Comparison of ENCODE assay signal across 1 cellular context in the genomic region with DNA sequence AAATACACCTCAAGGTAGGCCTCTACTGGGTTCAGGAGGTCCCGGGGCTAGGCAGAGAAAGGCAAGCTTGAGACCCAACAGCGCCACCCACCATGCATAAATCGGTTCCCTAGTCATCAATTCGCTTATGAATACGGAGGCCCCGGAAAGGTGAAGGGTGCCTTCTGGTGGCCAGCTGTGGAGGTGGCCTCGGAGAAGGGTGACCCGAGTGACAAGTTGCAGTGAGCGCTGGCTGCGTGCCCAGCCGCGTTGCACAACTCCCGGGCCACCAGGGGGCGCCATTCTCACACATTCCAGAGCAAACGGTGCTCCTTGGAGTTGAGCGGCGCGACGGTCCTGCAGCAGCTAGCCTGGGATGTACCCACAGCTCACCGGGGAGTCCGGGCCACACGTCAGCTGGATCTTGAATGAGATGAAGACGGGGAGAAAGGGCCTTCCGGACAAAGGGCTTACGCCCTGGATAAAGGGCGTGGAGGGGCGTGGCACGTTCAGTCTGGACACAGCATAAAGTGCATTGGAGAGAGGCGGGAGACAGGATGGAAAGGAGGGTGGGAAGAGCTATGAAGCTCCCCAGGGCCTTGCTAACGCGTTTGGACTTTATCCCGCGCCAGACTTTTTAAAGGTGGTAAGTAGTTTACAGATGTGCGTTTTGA.
A peak's percentile ranks its signal among the peaks of the same experiment; 100 is the strongest.
TF ChIP-seq lines count a peak whose summit lies in the region.

No MANE protein-coding gene starts in this region.

TF ChIP-seq in K562, 482 proteins besides CTCF, POLR2A, EP300 and RAD21 (continued from another document and continues in another):
- TF ChIP-seq, protein P1, sequence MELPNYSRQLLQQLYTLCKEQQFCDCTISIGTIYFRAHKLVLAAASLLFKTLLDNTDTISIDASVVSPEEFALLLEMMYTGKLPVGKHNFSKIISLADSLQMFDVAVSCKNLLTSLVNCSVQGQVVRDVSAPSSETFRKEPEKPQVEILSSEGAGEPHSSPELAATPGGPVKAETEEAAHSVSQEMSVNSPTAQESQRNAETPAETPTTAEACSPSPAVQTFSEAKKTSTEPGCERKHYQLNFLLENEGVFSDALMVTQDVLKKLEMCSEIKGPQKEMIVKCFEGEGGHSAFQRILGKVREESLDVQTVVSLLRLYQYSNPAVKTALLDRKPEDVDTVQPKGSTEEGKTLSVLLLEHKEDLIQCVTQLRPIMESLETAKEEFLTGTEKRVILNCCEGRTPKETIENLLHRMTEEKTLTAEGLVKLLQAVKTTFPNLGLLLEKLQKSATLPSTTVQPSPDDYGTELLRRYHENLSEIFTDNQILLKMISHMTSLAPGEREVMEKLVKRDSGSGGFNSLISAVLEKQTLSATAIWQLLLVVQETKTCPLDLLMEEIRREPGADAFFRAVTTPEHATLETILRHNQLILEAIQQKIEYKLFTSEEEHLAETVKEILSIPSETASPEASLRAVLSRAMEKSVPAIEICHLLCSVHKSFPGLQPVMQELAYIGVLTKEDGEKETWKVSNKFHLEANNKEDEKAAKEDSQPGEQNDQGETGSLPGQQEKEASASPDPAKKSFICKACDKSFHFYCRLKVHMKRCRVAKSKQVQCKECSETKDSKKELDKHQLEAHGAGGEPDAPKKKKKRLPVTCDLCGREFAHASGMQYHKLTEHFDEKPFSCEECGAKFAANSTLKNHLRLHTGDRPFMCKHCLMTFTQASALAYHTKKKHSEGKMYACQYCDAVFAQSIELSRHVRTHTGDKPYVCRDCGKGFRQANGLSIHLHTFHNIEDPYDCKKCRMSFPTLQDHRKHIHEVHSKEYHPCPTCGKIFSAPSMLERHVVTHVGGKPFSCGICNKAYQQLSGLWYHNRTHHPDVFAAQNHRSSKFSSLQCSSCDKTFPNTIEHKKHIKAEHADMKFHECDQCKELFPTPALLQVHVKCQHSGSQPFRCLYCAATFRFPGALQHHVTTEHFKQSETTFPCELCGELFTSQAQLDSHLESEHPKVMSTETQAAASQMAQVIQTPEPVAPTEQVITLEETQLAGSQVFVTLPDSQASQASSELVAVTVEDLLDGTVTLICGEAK (IDR thresholded peaks at IDR 0.05), result no peak
- TF ChIP-seq, protein P1 (CRISPR knock-in tag; IDR thresholded peaks at IDR 0.05), result no peak
- TF ChIP-seq, protein P2, sequence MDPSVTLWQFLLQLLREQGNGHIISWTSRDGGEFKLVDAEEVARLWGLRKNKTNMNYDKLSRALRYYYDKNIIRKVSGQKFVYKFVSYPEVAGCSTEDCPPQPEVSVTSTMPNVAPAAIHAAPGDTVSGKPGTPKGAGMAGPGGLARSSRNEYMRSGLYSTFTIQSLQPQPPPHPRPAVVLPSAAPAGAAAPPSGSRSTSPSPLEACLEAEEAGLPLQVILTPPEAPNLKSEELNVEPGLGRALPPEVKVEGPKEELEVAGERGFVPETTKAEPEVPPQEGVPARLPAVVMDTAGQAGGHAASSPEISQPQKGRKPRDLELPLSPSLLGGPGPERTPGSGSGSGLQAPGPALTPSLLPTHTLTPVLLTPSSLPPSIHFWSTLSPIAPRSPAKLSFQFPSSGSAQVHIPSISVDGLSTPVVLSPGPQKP (CRISPR knock-in tag; IDR thresholded peaks at IDR 0.05), result no peak
- TF ChIP-seq ZBTB8A (IDR thresholded peaks at IDR 0.05; ENCODE audit: partially characterized antibody) (no peak), SRSF3 (IDR thresholded peaks at IDR 0.05; ENCODE audit: insufficient read depth, low read length) (no peak), EHMT2 (IDR thresholded peaks at IDR 0.05) (0 out of 2 replicates have a peak, but pooled peaks have one; percentile 5), NFXL1 (CRISPR knock-in tag; IDR thresholded peaks at IDR 0.05) (no peak), ZNF121 (CRISPR knock-in tag; conservative IDR thresholded peaks at IDR 0.05) (no peak), TFAM (CRISPR knock-in tag; conservative IDR thresholded peaks at IDR 0.05) (no peak), STAG1 (CRISPR knock-in tag; IDR thresholded peaks at IDR 0.05; ENCODE audit: borderline replicate concordance) (peak; percentile 67; the same call in 1 of the 2 replicates), GTF2A2 (tag; IDR thresholded peaks at IDR 0.05) (no peak), FOXJ3 (CRISPR knock-in tag; IDR thresholded peaks at IDR 0.05) (no peak), SUPT5H (IDR thresholded peaks at IDR 0.05) (no peak), POLR2H (tag; IDR thresholded peaks at IDR 0.05; ENCODE audit: low read depth) (no peak), ZNF77 (CRISPR knock-in tag; IDR thresholded peaks at IDR 0.05) (no peak), NCOA2 (IDR thresholded peaks at IDR 0.05; ENCODE audit: partially characterized antibody in 2 of 2) (no peak), SMARCB1 (IDR thresholded peaks at IDR 0.05; ENCODE audit: insufficient read length, low read depth) (no peak), GTF2F1 (IDR thresholded peaks at IDR 0.05; ENCODE audit: low read depth, low read length) (no peak), DPF2 (IDR thresholded peaks at IDR 0.05) (peak; percentile 46; the same call in 1 of the 2 replicates), NONO (IDR thresholded peaks at IDR 0.05; ENCODE audit: low read depth in 2 of 2, low read length in 1 of 2) (peak in 1 of 2 experiments; percentile 62; a peak in 1 of 4 replicates), CHD2 (IDR thresholded peaks at IDR 0.05; ENCODE audit: low read depth, low read length) (no peak), XRCC3 (IDR thresholded peaks at IDR 0.05) (no peak), PHF8 (IDR thresholded peaks at IDR 0.05; ENCODE audit: borderline replicate concordance, low read length) (no peak), ZNF586 (CRISPR knock-in tag; conservative IDR thresholded peaks at IDR 0.05) (no peak), NELFE (IDR thresholded peaks at IDR 0.05; ENCODE audit: insufficient read depth, insufficient read length) (no peak), CBX2 (IDR thresholded peaks at IDR 0.05; ENCODE audit: insufficient read depth, low read length, poor library complexity, severe bottlenecking) (no peak), SRSF9 (IDR thresholded peaks at IDR 0.05; ENCODE audit: borderline replicate concordance, low read depth, low read length) (no peak), RHOXF2B (CRISPR knock-in tag; conservative IDR thresholded peaks at IDR 0.05) (no peak), GABPB1 (CRISPR knock-in tag; IDR thresholded peaks at IDR 0.05) (peak; percentile 77), NUFIP1 (IDR thresholded peaks at IDR 0.05; ENCODE audit: partially characterized antibody) (no peak), GATA2 (CRISPR knock-in tag; IDR thresholded peaks at IDR 0.05) (no peak), ELF1 (tag; IDR thresholded peaks at IDR 0.05) (no peak), HNRNPL (IDR thresholded peaks at IDR 0.05; ENCODE audit: low read depth, low read length) (no peak), ZNF311 (CRISPR knock-in tag; IDR thresholded peaks at IDR 0.05) (no peak), ZNF316 (IDR thresholded peaks at IDR 0.05) (no peak)
- TF ChIP-seq, protein P3, sequence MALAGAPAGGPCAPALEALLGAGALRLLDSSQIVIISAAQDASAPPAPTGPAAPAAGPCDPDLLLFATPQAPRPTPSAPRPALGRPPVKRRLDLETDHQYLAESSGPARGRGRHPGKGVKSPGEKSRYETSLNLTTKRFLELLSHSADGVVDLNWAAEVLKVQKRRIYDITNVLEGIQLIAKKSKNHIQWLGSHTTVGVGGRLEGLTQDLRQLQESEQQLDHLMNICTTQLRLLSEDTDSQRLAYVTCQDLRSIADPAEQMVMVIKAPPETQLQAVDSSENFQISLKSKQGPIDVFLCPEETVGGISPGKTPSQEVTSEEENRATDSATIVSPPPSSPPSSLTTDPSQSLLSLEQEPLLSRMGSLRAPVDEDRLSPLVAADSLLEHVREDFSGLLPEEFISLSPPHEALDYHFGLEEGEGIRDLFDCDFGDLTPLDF (CRISPR knock-in tag; IDR thresholded peaks at IDR 0.05), result peak; percentile 64; the same call in 1 of the 2 replicates
- TF ChIP-seq, protein P4, sequence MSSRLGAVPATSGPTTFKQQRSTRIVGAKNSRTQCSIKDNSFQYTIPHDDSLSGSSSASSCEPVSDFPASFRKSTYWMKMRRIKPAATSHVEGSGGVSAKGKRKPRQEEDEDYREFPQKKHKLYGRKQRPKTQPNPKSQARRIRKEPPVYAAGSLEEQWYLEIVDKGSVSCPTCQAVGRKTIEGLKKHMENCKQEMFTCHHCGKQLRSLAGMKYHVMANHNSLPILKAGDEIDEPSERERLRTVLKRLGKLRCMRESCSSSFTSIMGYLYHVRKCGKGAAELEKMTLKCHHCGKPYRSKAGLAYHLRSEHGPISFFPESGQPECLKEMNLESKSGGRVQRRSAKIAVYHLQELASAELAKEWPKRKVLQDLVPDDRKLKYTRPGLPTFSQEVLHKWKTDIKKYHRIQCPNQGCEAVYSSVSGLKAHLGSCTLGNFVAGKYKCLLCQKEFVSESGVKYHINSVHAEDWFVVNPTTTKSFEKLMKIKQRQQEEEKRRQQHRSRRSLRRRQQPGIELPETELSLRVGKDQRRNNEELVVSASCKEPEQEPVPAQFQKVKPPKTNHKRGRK (tag; IDR thresholded peaks at IDR 0.05), result no peak
- TF ChIP-seq, protein P5, sequence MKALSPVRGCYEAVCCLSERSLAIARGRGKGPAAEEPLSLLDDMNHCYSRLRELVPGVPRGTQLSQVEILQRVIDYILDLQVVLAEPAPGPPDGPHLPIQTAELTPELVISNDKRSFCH (CRISPR knock-in tag; IDR thresholded peaks at IDR 0.05), result no peak
- TF ChIP-seq, protein P5 (tag; IDR thresholded peaks at IDR 0.05), result no peak
- TF ChIP-seq, protein P6, sequence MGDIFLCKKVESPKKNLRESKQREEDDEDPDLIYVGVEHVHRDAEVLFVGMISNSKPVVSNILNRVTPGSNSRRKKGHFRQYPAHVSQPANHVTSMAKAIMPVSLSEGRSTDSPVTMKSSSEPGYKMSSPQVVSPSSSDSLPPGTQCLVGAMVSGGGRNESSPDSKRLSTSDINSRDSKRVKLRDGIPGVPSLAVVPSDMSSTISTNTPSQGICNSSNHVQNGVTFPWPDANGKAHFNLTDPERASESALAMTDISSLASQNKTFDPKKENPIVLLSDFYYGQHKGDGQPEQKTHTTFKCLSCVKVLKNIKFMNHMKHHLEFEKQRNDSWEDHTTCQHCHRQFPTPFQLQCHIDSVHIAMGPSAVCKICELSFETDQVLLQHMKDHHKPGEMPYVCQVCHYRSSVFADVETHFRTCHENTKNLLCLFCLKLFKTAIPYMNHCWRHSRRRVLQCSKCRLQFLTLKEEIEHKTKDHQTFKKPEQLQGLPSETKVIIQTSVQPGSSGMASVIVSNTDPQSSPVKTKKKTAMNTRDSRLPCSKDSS (IDR thresholded peaks at IDR 0.05; ENCODE audit: low read depth, partially characterized antibody), result no peak
- TF ChIP-seq, protein P7, sequence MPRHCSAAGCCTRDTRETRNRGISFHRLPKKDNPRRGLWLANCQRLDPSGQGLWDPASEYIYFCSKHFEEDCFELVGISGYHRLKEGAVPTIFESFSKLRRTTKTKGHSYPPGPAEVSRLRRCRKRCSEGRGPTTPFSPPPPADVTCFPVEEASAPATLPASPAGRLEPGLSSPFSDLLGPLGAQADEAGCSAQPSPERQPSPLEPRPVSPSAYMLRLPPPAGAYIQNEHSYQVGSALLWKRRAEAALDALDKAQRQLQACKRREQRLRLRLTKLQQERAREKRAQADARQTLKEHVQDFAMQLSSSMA (CRISPR knock-in tag; IDR thresholded peaks at IDR 0.05), result no peak
- TF ChIP-seq, protein P8, sequence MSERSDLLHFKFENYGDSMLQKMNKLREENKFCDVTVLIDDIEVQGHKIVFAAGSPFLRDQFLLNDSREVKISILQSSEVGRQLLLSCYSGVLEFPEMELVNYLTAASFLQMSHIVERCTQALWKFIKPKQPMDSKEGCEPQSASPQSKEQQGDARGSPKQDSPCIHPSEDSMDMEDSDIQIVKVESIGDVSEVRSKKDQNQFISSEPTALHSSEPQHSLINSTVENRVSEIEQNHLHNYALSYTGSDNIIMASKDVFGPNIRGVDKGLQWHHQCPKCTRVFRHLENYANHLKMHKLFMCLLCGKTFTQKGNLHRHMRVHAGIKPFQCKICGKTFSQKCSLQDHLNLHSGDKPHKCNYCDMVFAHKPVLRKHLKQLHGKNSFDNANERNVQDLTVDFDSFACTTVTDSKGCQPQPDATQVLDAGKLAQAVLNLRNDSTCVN (CRISPR knock-in tag; IDR thresholded peaks at IDR 0.05), result no peak
